ENCODE assay signal across 1 cellular context in genomic region chr12:49842519-49843352, GRCh38.
A peak's percentile ranks its signal among the peaks of the same experiment; 100 is the strongest.
TF ChIP-seq lines count a peak whose summit lies in the region.

TSS of gene BCDIN3D (minus strand) at chr12:49843106. CDS start at chr12:49843087, 19 bp downstream.

TF ChIP-seq in GM12878, 131 proteins besides CTCF, POLR2A, EP300 and RAD21 (continued from another document and continues in another):
- TF ChIP-seq ZBTB11 (CRISPR knock-in tag; IDR thresholded peaks at IDR 0.05) = 0 out of 2 replicates have a peak, but pooled peaks have one; percentile 23
- TF ChIP-seq E2F4 (IDR thresholded peaks at IDR 0.05; ENCODE audit: low read depth, low read length) = 0 out of 2 replicates have a peak, but pooled peaks have one; percentile 49
- TF ChIP-seq ZBED1 (IDR thresholded peaks at IDR 0.05; ENCODE audit: borderline replicate concordance) = no peak
- no peak for TF ChIP-seq ZNF207 (IDR thresholded peaks at IDR 0.05; ENCODE audit: borderline replicate concordance)
- TF ChIP-seq RELA (IDR thresholded peaks at IDR 0.05; ENCODE audit: borderline replicate concordance, partially characterized antibody) = no peak
- TF ChIP-seq NFIC (IDR thresholded peaks at IDR 0.05; ENCODE audit: low read depth, low read length) = no peak
- peak; percentile 88 for TF ChIP-seq TAF1 (IDR thresholded peaks at IDR 0.05; ENCODE audit: borderline replicate concordance, low read depth, low read length)
- no peak for TF ChIP-seq CHD4 (IDR thresholded peaks at IDR 0.05)
- 0 out of 2 replicates have a peak, but pooled peaks have one; percentile 58 for TF ChIP-seq RCOR1 (conservative IDR thresholded peaks at IDR 0.05; ENCODE audit: low read depth, low read length)
- peak; percentile 60 for TF ChIP-seq KLF5 (IDR thresholded peaks at IDR 0.05; ENCODE audit: partially characterized antibody)
- 0 out of 2 replicates have a peak, but pooled peaks have one; percentile 20 for TF ChIP-seq NR2F1 (conservative IDR thresholded peaks at IDR 0.05)
- peak; percentile 53; the same call in 1 of the 2 replicates for TF ChIP-seq HCFC1 (IDR thresholded peaks at IDR 0.05; ENCODE audit: low read length)
- TF ChIP-seq RELB (IDR thresholded peaks at IDR 0.05; ENCODE audit: low read depth) = peak; percentile 42
- TF ChIP-seq SIX5 (IDR thresholded peaks at IDR 0.05; ENCODE audit: low read depth, low read length, severe bottlenecking) = peak; percentile 24
- 0 out of 2 replicates have a peak, but pooled peaks have one; percentile 11 for TF ChIP-seq MTA2 (IDR thresholded peaks at IDR 0.05; ENCODE audit: low read depth)
- TF ChIP-seq NRF1 (conservative IDR thresholded peaks at IDR 0.05; ENCODE audit: low read depth, low read length) = peak; percentile 41
- no peak for TF ChIP-seq ATF7 (IDR thresholded peaks at IDR 0.05; ENCODE audit: low read depth)
- peak; percentile 36; the same call in 1 of the 2 replicates for TF ChIP-seq TCF12 (IDR thresholded peaks at IDR 0.05; ENCODE audit: low read depth, low read length)
- TF ChIP-seq ZNF274 (IDR thresholded peaks at IDR 0.05; ENCODE audit: insufficient read depth, insufficient read length) = no peak
- TF ChIP-seq USF1 (IDR thresholded peaks at IDR 0.05; ENCODE audit: borderline replicate concordance, extremely low read length, insufficient read depth, low read depth, low read length) = no peak
- TF ChIP-seq CHD1 (IDR thresholded peaks at IDR 0.05; ENCODE audit: low read depth, low read length) = 0 out of 2 replicates have a peak, but pooled peaks have one; percentile 46
- peak; percentile 84 for TF ChIP-seq ZBTB40 (IDR thresholded peaks at IDR 0.05; ENCODE audit: borderline replicate concordance)
- peak; percentile 53; the same call in 1 of the 2 replicates for TF ChIP-seq CHD2 (IDR thresholded peaks at IDR 0.05; ENCODE audit: borderline replicate concordance, low read depth, low read length)
- TF ChIP-seq MAX (IDR thresholded peaks at IDR 0.05; ENCODE audit: low read depth, low read length) = peak; percentile 57; the same call in 1 of the 2 replicates
- peak; percentile 18; the same call in 1 of the 2 replicates for TF ChIP-seq HSF1 (IDR thresholded peaks at IDR 0.05; ENCODE audit: low read depth, low read length)
- TF ChIP-seq PAX8 (IDR thresholded peaks at IDR 0.05) = no peak
- TF ChIP-seq NKRF (conservative IDR thresholded peaks at IDR 0.05) = 0 out of 2 replicates have a peak, but pooled peaks have one; percentile 60
- peak; percentile 85 for TF ChIP-seq GABPA (IDR thresholded peaks at IDR 0.05; ENCODE audit: low read depth)
- 0 out of 2 replicates have a peak, but pooled peaks have one; percentile 41 for TF ChIP-seq BACH1 (IDR thresholded peaks at IDR 0.05; ENCODE audit: borderline replicate concordance)
- TF ChIP-seq NBN (IDR thresholded peaks at IDR 0.05) = 0 out of 2 replicates have a peak, but pooled peaks have one; percentile 53
- TF ChIP-seq GATAD2B (conservative IDR thresholded peaks at IDR 0.05; ENCODE audit: low read depth) = peak; percentile 64
- no peak for TF ChIP-seq POU2F2 (IDR thresholded peaks at IDR 0.05; ENCODE audit: borderline replicate concordance, low read depth, low read length)
- TF ChIP-seq POLR2AphosphoS2 (IDR thresholded peaks at IDR 0.05; ENCODE audit: low read depth, low read length) = peak; percentile 90
- TF ChIP-seq SKIL (IDR thresholded peaks at IDR 0.05; ENCODE audit: low read depth, poor library complexity, severe bottlenecking) = no peak
- TF ChIP-seq RUNX3 (IDR thresholded peaks at IDR 0.05; ENCODE audit: low read length) = peak; percentile 78
- peak; percentile 49; the same call in 1 of the 2 replicates for TF ChIP-seq SPI1 (IDR thresholded peaks at IDR 0.05; ENCODE audit: borderline replicate concordance, insufficient read depth, low read depth, low read length)
